31 cellular contexts compared by ENCODE assay signal in genomic region chr16:16139806-16140205, GRCh38.
"Had no signal": no experiment of that assay in that cellular context is flagged by ENCODE, and none has a peak within 500 bp of the region (broad histone marks: within the 10 kb centered on the region; RNA-seq: fewer than 3 reads in every experiment).

No MANE protein-coding gene starts in this region.

- H3K9me3 ChIP-seq: ascending aorta, breast epithelium, esophagus muscularis mucosa, gastrocnemius medialis, heart left ventricle had no signal

- ATAC-seq: activated CD4-positive, alpha-beta T cell treated with anti-CD3 and anti-CD28 coated beads for 36 hours; activated CD8-positive, alpha-beta memory T cell treated with anti-CD3 and anti-CD28 coated beads, Interleukin-2, amount 10 ng/mL, durations not matched to agents 7 days and 5 days; activated CD8-positive, alpha-beta T cell treated with anti-CD3 and anti-CD28 coated beads, Interleukin-2, amount 10 ng/mL, durations not matched to agents 7 days and 5 days; activated naive CD4-positive, alpha-beta T cell treated with anti-CD3 and anti-CD28 coated beads, Interleukin-2, amount 50 U/mL, for 72 hours; foreskin keratinocyte; gastrocnemius medialis; heart left ventricle had no signal

- H3K4me3 Mint-ChIP-seq: activated CD4-positive, alpha-beta memory T cell treated with anti-CD3 and anti-CD28 coated beads for 36 hours; activated CD4-positive, alpha-beta T cell treated with anti-CD3 and anti-CD28 coated beads for 36 hours; activated CD4-positive, alpha-beta T cell treated with anti-CD3 and anti-CD28 coated beads, Interleukin-2, amount 10 ng/mL, durations not matched to agents 24 days and 14 days; activated CD8-positive, alpha-beta memory T cell treated with anti-CD3 and anti-CD28 coated beads, Interleukin-2, amount 10 ng/mL, durations not matched to agents 7 days and 5 days; activated CD8-positive, alpha-beta T cell treated with anti-CD3 and anti-CD28 coated beads, Interleukin-2, amount 10 ng/mL, durations not matched to agents 7 days and 5 days; activated naive CD4-positive, alpha-beta T cell treated with anti-CD3 and anti-CD28 coated beads, Interleukin-2, amount 10 ng/mL, durations not matched to agents 7 days and 5 days; activated naive CD8-positive, alpha-beta T cell treated with anti-CD3 and anti-CD28 coated beads, Interleukin-2, amount 10 ng/mL, durations not matched to agents 7 days and 5 days; brain; dendritic cell treated with granulocyte-macrophage colony-stimulating factor and Interleukin-4, amounts not matched to agents 40 ng/mL and 50 ng/mL, for 4 days had no signal

- H3K27ac Mint-ChIP-seq: activated CD4-positive, alpha-beta memory T cell treated with anti-CD3 and anti-CD28 coated beads for 36 hours; activated CD4-positive, alpha-beta T cell treated with anti-CD3 and anti-CD28 coated beads for 36 hours; activated CD4-positive, alpha-beta T cell treated with anti-CD3 and anti-CD28 coated beads, Interleukin-2, amount 10 ng/mL, durations not matched to agents 24 days and 14 days; activated CD8-positive, alpha-beta memory T cell treated with anti-CD3 and anti-CD28 coated beads, Interleukin-2, amount 10 ng/mL, durations not matched to agents 7 days and 5 days; activated CD8-positive, alpha-beta T cell treated with anti-CD3 and anti-CD28 coated beads, Interleukin-2, amount 10 ng/mL, durations not matched to agents 7 days and 5 days; activated naive CD4-positive, alpha-beta T cell treated with anti-CD3 and anti-CD28 coated beads, Interleukin-2, amount 10 ng/mL, durations not matched to agents 7 days and 5 days; activated naive CD8-positive, alpha-beta T cell treated with anti-CD3 and anti-CD28 coated beads, Interleukin-2, amount 10 ng/mL, durations not matched to agents 7 days and 5 days; brain; dendritic cell treated with granulocyte-macrophage colony-stimulating factor and Interleukin-4, amounts not matched to agents 40 ng/mL and 50 ng/mL, for 4 days had no signal

- DNase-seq: activated CD4-positive, alpha-beta memory T cell treated with anti-CD3 and anti-CD28 coated beads for 36 hours; activated CD4-positive, alpha-beta T cell treated with anti-CD3 and anti-CD28 coated beads for 36 hours; activated CD4-positive, alpha-beta T cell treated with anti-CD3 and anti-CD28 coated beads, Interleukin-2, amount 10 ng/mL, durations not matched to agents 24 days and 14 days; activated CD4-positive, CD25-positive, alpha-beta regulatory T cell; activated CD4-positive, CD25-positive, alpha-beta regulatory T cell treated with anti-CD3 and anti-CD28 coated beads, Interleukin-2, amount 50 U/mL, for 72 hours; activated CD8-positive, alpha-beta memory T cell treated with anti-CD3 and anti-CD28 coated beads, Interleukin-2, amount 10 ng/mL, durations not matched to agents 7 days and 5 days; activated CD8-positive, alpha-beta memory T cell treated with anti-CD3 and anti-CD28 coated beads, Interleukin-2, amount 50 U/mL, for 4 hours; activated CD8-positive, alpha-beta T cell treated with anti-CD3 and anti-CD28 coated beads, Interleukin-2, amount 10 ng/mL, durations not matched to agents 7 days and 5 days; activated gamma-delta T cell; activated naive CD4-positive, alpha-beta T cell; activated naive CD4-positive, alpha-beta T cell treated with anti-CD3 and anti-CD28 coated beads, Interleukin-2, amount 10 ng/mL, durations not matched to agents 7 days and 5 days; activated naive CD8-positive, alpha-beta T cell treated with anti-CD3 and anti-CD28 coated beads, Interleukin-2, amount 10 ng/mL, durations not matched to agents 7 days and 5 days; activated T-cell treated with anti-CD3 and anti-CD28 coated beads, Interleukin-2, amount 50 U/mL, for 48 hours; central memory CD4-positive, alpha-beta T cell; cerebellar nuclear complex; dorsolateral prefrontal cortex; effector memory CD4-positive, alpha-beta T cell; erythroblast; foreskin keratinocyte; gastrocnemius medialis; glutamatergic neuron; heart left ventricle; T-helper 2 cell had no signal

- H3K4me1 ChIP-seq: ascending aorta, breast epithelium, foreskin keratinocyte, heart left ventricle had no signal

- H3K4me1 Mint-ChIP-seq: activated CD4-positive, alpha-beta T cell treated with anti-CD3 and anti-CD28 coated beads for 36 hours; brain had no signal

- H3K9me3 Mint-ChIP-seq: activated CD4-positive, alpha-beta memory T cell treated with anti-CD3 and anti-CD28 coated beads for 36 hours; activated CD4-positive, alpha-beta T cell treated with anti-CD3 and anti-CD28 coated beads, Interleukin-2, amount 10 ng/mL, durations not matched to agents 24 days and 14 days; activated naive CD4-positive, alpha-beta T cell treated with anti-CD3 and anti-CD28 coated beads, Interleukin-2, amount 10 ng/mL, durations not matched to agents 7 days and 5 days; activated naive CD4-positive, alpha-beta T cell treated with anti-CD3 and anti-CD28 coated beads, Interleukin-2, amount 50 U/mL, for 72 hours; activated naive CD8-positive, alpha-beta T cell treated with anti-CD3 and anti-CD28 coated beads, Interleukin-2, amount 10 ng/mL, durations not matched to agents 7 days and 5 days; brain; dendritic cell treated with granulocyte-macrophage colony-stimulating factor and Interleukin-4, amounts not matched to agents 40 ng/mL and 50 ng/mL, for 4 days had no signal

- H3K27ac ChIP-seq: ascending aorta, breast epithelium, cardiac muscle cell, coronary artery, dorsolateral prefrontal cortex, esophagus muscularis mucosa, foreskin keratinocyte, gastrocnemius medialis, heart left ventricle had no signal

- H3K27me3 Mint-ChIP-seq: activated CD4-positive, alpha-beta memory T cell treated with anti-CD3 and anti-CD28 coated beads for 36 hours; activated CD4-positive, alpha-beta T cell treated with anti-CD3 and anti-CD28 coated beads for 36 hours; activated CD4-positive, alpha-beta T cell treated with anti-CD3 and anti-CD28 coated beads, Interleukin-2, amount 10 ng/mL, durations not matched to agents 24 days and 14 days; activated CD8-positive, alpha-beta memory T cell treated with anti-CD3 and anti-CD28 coated beads, Interleukin-2, amount 10 ng/mL, durations not matched to agents 7 days and 5 days; activated naive CD4-positive, alpha-beta T cell treated with anti-CD3 and anti-CD28 coated beads, Interleukin-2, amount 10 ng/mL, durations not matched to agents 7 days and 5 days; activated naive CD8-positive, alpha-beta T cell treated with anti-CD3 and anti-CD28 coated beads, Interleukin-2, amount 10 ng/mL, durations not matched to agents 7 days and 5 days; brain; dendritic cell treated with granulocyte-macrophage colony-stimulating factor and Interleukin-4, amounts not matched to agents 40 ng/mL and 50 ng/mL, for 4 days had no signal

- H3K4me3 ChIP-seq: ascending aorta, breast epithelium, cardiac muscle cell, coronary artery, dorsolateral prefrontal cortex, esophagus muscularis mucosa, gastrocnemius medialis, heart left ventricle had no signal

- H3K27me3 ChIP-seq: ascending aorta, breast epithelium, cardiac muscle cell, dorsolateral prefrontal cortex, esophagus muscularis mucosa, foreskin keratinocyte, gastrocnemius medialis, heart left ventricle had no signal

- H3K36me3 ChIP-seq: breast epithelium had no signal
